In the genomic region with DNA sequence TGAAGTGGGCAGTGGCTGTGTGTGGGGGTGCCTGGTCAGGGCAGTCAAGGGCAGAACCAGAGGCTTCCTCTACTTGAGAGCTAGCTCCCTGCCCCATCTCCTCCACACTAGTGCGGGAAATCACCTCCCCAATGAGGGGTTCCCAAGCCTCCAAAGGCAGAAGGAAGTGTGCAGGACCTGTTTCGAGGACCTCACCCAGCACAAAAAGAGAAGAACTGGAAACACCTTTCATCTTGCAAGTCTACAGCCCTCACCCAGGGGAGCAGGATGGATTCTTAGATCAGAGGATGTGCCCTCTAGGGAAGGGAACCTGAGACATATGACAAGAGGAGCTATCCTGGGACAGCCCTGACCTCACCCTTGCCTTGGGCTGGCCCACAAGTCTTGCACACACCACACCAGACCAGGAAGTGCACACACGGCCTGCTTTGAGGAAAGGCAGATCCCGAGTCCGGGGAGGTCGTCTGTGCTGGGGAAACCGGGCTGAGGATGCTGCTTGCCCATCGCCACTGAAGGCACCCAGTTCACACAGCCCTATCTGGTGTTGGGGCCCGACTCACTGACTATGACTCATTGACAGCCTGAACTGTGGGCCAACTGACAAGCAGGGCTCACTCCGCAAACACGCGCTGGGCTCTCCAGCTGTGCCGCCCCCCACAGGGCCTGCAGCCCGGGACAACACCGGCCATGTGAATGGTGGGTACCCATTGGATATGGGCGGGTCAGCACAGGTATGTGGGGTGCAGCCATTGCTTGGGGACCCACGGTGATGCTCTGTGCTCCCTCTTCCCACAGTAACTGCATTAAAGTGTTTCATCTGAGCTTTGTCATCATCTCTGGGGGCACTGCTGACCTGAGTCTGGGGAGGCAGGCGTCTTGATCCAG, we compare ENCODE assay signal across 1 cellular context.
TF ChIP-seq lines count a peak whose summit lies in the region.

No MANE protein-coding gene starts in this region.

TF ChIP-seq in HepG2, 621 proteins besides CTCF, POLR2A, EP300 and RAD21 (continued from another document and continues in another):
- TF ChIP-seq, protein P1, sequence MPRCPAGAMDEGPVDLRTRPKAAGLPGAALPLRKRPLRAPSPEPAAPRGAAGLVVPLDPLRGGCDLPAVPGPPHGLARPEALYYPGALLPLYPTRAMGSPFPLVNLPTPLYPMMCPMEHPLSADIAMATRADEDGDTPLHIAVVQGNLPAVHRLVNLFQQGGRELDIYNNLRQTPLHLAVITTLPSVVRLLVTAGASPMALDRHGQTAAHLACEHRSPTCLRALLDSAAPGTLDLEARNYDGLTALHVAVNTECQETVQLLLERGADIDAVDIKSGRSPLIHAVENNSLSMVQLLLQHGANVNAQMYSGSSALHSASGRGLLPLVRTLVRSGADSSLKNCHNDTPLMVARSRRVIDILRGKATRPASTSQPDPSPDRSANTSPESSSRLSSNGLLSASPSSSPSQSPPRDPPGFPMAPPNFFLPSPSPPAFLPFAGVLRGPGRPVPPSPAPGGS (CRISPR knock-in tag; IDR thresholded peaks at IDR 0.05) = no peak; the same call in 1 of the 2 replicates
- TF ChIP-seq MAFF (IDR thresholded peaks at IDR 0.05; ENCODE audit: low read depth, low read length) (no peak), E2F5 (CRISPR knock-in tag; conservative IDR thresholded peaks at IDR 0.05) (no peak), ZNF746 (CRISPR knock-in tag; IDR thresholded peaks at IDR 0.05) (no peak), ZNF280D (CRISPR knock-in tag; IDR thresholded peaks at IDR 0.05) (no peak), FOXP4 (CRISPR knock-in tag; IDR thresholded peaks at IDR 0.05) (peak; percentile 51; the same call in 1 of the 2 replicates), ZNF350 (CRISPR knock-in tag; IDR thresholded peaks at IDR 0.05; ENCODE audit: borderline replicate concordance, low read depth) (no peak; the same call in 1 of the 2 replicates), ZMYM2 (CRISPR knock-in tag; IDR thresholded peaks at IDR 0.05) (no peak), FOXK2 (IDR thresholded peaks at IDR 0.05) (no peak), ZNF232 (CRISPR knock-in tag; IDR thresholded peaks at IDR 0.05; ENCODE audit: borderline replicate concordance) (no peak), ZNF205 (CRISPR knock-in tag; IDR thresholded peaks at IDR 0.05) (peak; percentile 75), CHCHD3 (CRISPR knock-in tag; IDR thresholded peaks at IDR 0.05) (0 out of 2 replicates have a peak, but pooled peaks have one; percentile 20), NFYB (CRISPR knock-in tag; IDR thresholded peaks at IDR 0.05) (peak; percentile 26; the same call in 1 of the 2 replicates), ZNF572 (CRISPR knock-in tag; IDR thresholded peaks at IDR 0.05) (no peak), ZNF570 (CRISPR knock-in tag; IDR thresholded peaks at IDR 0.05; ENCODE audit: borderline replicate concordance) (0 out of 2 replicates have a peak, but pooled peaks have one; percentile 9), KDM4B (CRISPR knock-in tag; IDR thresholded peaks at IDR 0.05) (peak; percentile 54; the same call in 1 of the 2 replicates), ZNF883 (CRISPR knock-in tag; IDR thresholded peaks at IDR 0.05; ENCODE audit: not compliant biosample characterization) (peak; percentile 68), HMG20A (CRISPR knock-in tag; IDR thresholded peaks at IDR 0.05; ENCODE audit: borderline replicate concordance) (no peak), ZNF260 (CRISPR knock-in tag; IDR thresholded peaks at IDR 0.05; ENCODE audit: borderline replicate concordance, low read depth) (no peak), SMC3 (IDR thresholded peaks at IDR 0.05; ENCODE audit: low read length) (no peak), NCOA2 (CRISPR knock-in tag; IDR thresholded peaks at IDR 0.05) (peak; percentile 46; the same call in 1 of the 2 replicates), ZGPAT (CRISPR knock-in tag; IDR thresholded peaks at IDR 0.05) (no peak), ATRX (CRISPR knock-in tag; IDR thresholded peaks at IDR 0.05; ENCODE audit: borderline replicate concordance) (no peak), NFIB (CRISPR knock-in tag; IDR thresholded peaks at IDR 0.05; ENCODE audit: borderline replicate concordance) (no peak), EEA1 (CRISPR knock-in tag; IDR thresholded peaks at IDR 0.05; ENCODE audit: borderline replicate concordance) (no peak)
- TF ChIP-seq, protein P2, sequence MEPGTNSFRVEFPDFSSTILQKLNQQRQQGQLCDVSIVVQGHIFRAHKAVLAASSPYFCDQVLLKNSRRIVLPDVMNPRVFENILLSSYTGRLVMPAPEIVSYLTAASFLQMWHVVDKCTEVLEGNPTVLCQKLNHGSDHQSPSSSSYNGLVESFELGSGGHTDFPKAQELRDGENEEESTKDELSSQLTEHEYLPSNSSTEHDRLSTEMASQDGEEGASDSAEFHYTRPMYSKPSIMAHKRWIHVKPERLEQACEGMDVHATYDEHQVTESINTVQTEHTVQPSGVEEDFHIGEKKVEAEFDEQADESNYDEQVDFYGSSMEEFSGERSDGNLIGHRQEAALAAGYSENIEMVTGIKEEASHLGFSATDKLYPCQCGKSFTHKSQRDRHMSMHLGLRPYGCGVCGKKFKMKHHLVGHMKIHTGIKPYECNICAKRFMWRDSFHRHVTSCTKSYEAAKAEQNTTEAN (CRISPR knock-in tag; conservative IDR thresholded peaks at IDR 0.05) = 0 out of 2 replicates have a peak, but pooled peaks have one; percentile 43
- TF ChIP-seq, protein P3, sequence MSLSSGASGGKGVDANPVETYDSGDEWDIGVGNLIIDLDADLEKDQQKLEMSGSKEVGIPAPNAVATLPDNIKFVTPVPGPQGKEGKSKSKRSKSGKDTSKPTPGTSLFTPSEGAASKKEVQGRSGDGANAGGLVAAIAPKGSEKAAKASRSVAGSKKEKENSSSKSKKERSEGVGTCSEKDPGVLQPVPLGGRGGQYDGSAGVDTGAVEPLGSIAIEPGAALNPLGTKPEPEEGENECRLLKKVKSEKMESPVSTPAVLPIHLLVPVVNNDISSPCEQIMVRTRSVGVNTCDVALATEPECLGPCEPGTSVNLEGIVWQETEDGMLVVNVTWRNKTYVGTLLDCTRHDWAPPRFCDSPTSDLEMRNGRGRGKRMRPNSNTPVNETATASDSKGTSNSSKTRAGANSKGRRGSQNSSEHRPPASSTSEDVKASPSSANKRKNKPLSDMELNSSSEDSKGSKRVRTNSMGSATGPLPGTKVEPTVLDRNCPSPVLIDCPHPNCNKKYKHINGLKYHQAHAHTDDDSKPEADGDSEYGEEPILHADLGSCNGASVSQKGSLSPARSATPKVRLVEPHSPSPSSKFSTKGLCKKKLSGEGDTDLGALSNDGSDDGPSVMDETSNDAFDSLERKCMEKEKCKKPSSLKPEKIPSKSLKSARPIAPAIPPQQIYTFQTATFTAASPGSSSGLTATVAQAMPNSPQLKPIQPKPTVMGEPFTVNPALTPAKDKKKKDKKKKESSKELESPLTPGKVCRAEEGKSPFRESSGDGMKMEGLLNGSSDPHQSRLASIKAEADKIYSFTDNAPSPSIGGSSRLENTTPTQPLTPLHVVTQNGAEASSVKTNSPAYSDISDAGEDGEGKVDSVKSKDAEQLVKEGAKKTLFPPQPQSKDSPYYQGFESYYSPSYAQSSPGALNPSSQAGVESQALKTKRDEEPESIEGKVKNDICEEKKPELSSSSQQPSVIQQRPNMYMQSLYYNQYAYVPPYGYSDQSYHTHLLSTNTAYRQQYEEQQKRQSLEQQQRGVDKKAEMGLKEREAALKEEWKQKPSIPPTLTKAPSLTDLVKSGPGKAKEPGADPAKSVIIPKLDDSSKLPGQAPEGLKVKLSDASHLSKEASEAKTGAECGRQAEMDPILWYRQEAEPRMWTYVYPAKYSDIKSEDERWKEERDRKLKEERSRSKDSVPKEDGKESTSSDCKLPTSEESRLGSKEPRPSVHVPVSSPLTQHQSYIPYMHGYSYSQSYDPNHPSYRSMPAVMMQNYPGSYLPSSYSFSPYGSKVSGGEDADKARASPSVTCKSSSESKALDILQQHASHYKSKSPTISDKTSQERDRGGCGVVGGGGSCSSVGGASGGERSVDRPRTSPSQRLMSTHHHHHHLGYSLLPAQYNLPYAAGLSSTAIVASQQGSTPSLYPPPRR (CRISPR knock-in tag; IDR thresholded peaks at IDR 0.05; ENCODE audit: borderline replicate concordance) = no peak
- TF ChIP-seq, protein P4, sequence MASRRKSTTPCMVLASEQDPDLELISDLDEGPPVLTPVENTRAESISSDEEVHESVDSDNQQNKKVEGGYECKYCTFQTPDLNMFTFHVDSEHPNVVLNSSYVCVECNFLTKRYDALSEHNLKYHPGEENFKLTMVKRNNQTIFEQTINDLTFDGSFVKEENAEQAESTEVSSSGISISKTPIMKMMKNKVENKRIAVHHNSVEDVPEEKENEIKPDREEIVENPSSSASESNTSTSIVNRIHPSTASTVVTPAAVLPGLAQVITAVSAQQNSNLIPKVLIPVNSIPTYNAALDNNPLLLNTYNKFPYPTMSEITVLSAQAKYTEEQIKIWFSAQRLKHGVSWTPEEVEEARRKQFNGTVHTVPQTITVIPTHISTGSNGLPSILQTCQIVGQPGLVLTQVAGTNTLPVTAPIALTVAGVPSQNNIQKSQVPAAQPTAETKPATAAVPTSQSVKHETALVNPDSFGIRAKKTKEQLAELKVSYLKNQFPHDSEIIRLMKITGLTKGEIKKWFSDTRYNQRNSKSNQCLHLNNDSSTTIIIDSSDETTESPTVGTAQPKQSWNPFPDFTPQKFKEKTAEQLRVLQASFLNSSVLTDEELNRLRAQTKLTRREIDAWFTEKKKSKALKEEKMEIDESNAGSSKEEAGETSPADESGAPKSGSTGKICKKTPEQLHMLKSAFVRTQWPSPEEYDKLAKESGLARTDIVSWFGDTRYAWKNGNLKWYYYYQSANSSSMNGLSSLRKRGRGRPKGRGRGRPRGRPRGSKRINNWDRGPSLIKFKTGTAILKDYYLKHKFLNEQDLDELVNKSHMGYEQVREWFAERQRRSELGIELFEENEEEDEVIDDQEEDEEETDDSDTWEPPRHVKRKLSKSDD (CRISPR knock-in tag; IDR thresholded peaks at IDR 0.05; ENCODE audit: low read depth) = peak; percentile 32
- TF ChIP-seq, protein P5, sequence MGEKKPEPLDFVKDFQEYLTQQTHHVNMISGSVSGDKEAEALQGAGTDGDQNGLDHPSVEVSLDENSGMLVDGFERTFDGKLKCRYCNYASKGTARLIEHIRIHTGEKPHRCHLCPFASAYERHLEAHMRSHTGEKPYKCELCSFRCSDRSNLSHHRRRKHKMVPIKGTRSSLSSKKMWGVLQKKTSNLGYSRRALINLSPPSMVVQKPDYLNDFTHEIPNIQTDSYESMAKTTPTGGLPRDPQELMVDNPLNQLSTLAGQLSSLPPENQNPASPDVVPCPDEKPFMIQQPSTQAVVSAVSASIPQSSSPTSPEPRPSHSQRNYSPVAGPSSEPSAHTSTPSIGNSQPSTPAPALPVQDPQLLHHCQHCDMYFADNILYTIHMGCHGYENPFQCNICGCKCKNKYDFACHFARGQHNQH (CRISPR knock-in tag; IDR thresholded peaks at IDR 0.05) = peak; percentile 71; the same call in 1 of the 2 replicates
- TF ChIP-seq, protein P6, sequence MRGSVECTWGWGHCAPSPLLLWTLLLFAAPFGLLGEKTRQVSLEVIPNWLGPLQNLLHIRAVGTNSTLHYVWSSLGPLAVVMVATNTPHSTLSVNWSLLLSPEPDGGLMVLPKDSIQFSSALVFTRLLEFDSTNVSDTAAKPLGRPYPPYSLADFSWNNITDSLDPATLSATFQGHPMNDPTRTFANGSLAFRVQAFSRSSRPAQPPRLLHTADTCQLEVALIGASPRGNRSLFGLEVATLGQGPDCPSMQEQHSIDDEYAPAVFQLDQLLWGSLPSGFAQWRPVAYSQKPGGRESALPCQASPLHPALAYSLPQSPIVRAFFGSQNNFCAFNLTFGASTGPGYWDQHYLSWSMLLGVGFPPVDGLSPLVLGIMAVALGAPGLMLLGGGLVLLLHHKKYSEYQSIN (CRISPR knock-in tag; IDR thresholded peaks at IDR 0.05; ENCODE audit: borderline replicate concordance) = no peak
